8 cellular contexts compared by ENCODE assay signal in genomic region chr4:44493924-44494323, GRCh38. TPM values are rescaled to one million over a fixed set of nuclear protein-coding genes. Genes with fewer than 3 reads are reported as not detected.
DNase-seq lines count a peak whose midpoint lies in the region; ATAC-seq and TF ChIP-seq lines count a peak whose summit lies in the region.
"Had no signal": no experiment of that assay in that cellular context is flagged by ENCODE, and none has a peak within 500 bp of the region (broad histone marks: within the 10 kb centered on the region; RNA-seq: fewer than 3 reads in every experiment).

No MANE protein-coding gene starts in this region.

- peak; percentile 72 for ATAC-seq in GM18519 (IDR thresholded peaks at IDR 0.05; ENCODE audit: low FRiP score, unreplicated experiment)
- no peak for ATAC-seq in GM19324 (IDR thresholded peaks at IDR 0.05; ENCODE audit: low FRiP score, unreplicated experiment)
- no peak for ATAC-seq in Right ventricle myocardium inferior

- intact Hi-C loops in Right ventricle myocardium inferior (cut with DNase I): no loop called here

- TF ChIP-seq CTCF in cardiac fibroblast (IDR thresholded peaks at IDR 0.05; ENCODE audit: low read depth, low read length): peak; percentile 51

- H3K4me3 ChIP-seq in cardiac fibroblast (replicated peaks in 1 of 2; ENCODE audit: low read depth in 2 of 2, low read length in 2 of 2): no peak overlapping the region

- DNase-seq in HuH-7 (ENCODE audit: low spot score) (peak; percentile 11), cardiac fibroblast (ENCODE audit: low read depth in 2 of 2) (peak; percentile 18 to 50), pons (ENCODE audit: low spot score) (peak; percentile 43), SHP77 (lab: John Stamatoyannopoulos, UW) (no peak), Right ventricle myocardium inferior (ENCODE audit: missing footprints) (no peak)

RNA-seq across cellular contexts. Expression of gene KCTD8, which starts 45.3 kb away (rescaled TPM):
- total RNA-seq in Right ventricle myocardium inferior: 0.19 TPM
- total RNA-seq: mononuclear cell had no signal

Comparison
In these comparisons a context has a peak if more than half of its experiments do, and no peak if none do; other contexts are left out.
1. DNase-seq: peak in HuH-7 (single experiment), cardiac fibroblast (2 of 2) and pons (single experiment); none in SHP77 (0 of 2) and Right ventricle myocardium inferior (single experiment).